ENCODE assay signal across 8 cellular contexts in genomic region chr4:170090667-170091052, GRCh38. TPM values are rescaled to one million over a fixed set of nuclear protein-coding genes. Genes with fewer than 3 reads are reported as not detected.
DNase-seq lines count a peak whose midpoint lies in the region; ATAC-seq, FAIRE-seq and TF ChIP-seq lines count a peak whose summit lies in the region.

No MANE protein-coding gene starts in this region.

- H4K20me1 ChIP-seq in H9 (ENCODE audit: control insufficient read depth, insufficient read depth, insufficient read length): no peaks in the 10 kb centered on the region

- H3K18ac ChIP-seq in H9 (ENCODE audit: insufficient read length, low read depth, low read length) (no peak overlapping the region), mesendoderm (ENCODE audit: low read length) (no peak overlapping the region)

- H2BK15ac ChIP-seq in H9 (ENCODE audit: low read depth, low read length) (no peak overlapping the region), mesendoderm (replicated peaks; ENCODE audit: low read depth) (no peak overlapping the region)

- no peak for ATAC-seq in A549
- ATAC-seq in esophagus mucosa: no peak
- no peak for ATAC-seq in HG03025 (IDR thresholded peaks at IDR 0.05; ENCODE audit: low FRiP score, unreplicated experiment)
- ATAC-seq in GM21723 (IDR thresholded peaks at IDR 0.05; ENCODE audit: unreplicated experiment): no peak

- H2BK5ac ChIP-seq in H9 (ENCODE audit: insufficient read length, low read length) (no peak overlapping the region), mesendoderm (ENCODE audit: low read length) (no peak overlapping the region)

- TF ChIP-seq RAD21 in A549 (conservative IDR thresholded peaks at IDR 0.05 in 1 of 2, IDR thresholded peaks at IDR 0.05 in 1 of 2): no peak

- H3K23me2 ChIP-seq in H9 (ENCODE audit: insufficient read length, low read depth, low read length, poor library complexity, severe bottlenecking): peaks cover 9% of the 10 kb centered on the region

- H3K4me2 ChIP-seq in A549 (peak overlapping the region; percentile 86), H9 (ENCODE audit: insufficient read depth, insufficient read length, low read length) (peak overlapping the region; percentile 76), mesendoderm (ENCODE audit: low read length) (no peak overlapping the region)

- H3K4me1 Mint-ChIP-seq in H9: peaks cover 26% of the 10 kb centered on the region in 2 experiments

- peaks cover 10% of the 10 kb centered on the region for H3K27me3 Mint-ChIP-seq in H9 (ENCODE audit: low read depth)

- H4K5ac ChIP-seq in H9 (ENCODE audit: insufficient read length, low read depth, low read length) (no peak overlapping the region), mesendoderm (ENCODE audit: low read length) (no peak overlapping the region)

- FAIRE-seq in A549 (lab: Jason Lieb, UNC): no peak

- H3K27ac Mint-ChIP-seq in H9: no peak overlapping the region

- H3K9ac ChIP-seq in H9 (ENCODE audit: extremely low read depth, insufficient read length, low read length) (no peak overlapping the region), adipocyte (ENCODE audit: low read length) (peak overlapping the region; percentile 72), mesendoderm (ENCODE audit: low read length) (peak overlapping the region; percentile 75)

- H2BK12ac ChIP-seq in H9 (ENCODE audit: insufficient read length, low read depth, low read length): no peak overlapping the region

- no peak overlapping the region for H3T11ph ChIP-seq in H9 (ENCODE audit: low read length)

- H3K9me3 ChIP-seq in A549 (no peaks in the 10 kb centered on the region), H9 (ENCODE audit: control insufficient read depth, low read depth, low read length) (no peaks in the 10 kb centered on the region), adipocyte (ENCODE audit: control insufficient read depth, low read length) (no peaks in the 10 kb centered on the region)

- no peak for TF ChIP-seq POLR2A in A549 (IDR thresholded peaks at IDR 0.05; ENCODE audit: low read length)

- H3K4me3 Mint-ChIP-seq in H9: peak overlapping the region; percentile 84 to 93

- H2BK120ac ChIP-seq in H9 (ENCODE audit: low read depth, low read length, poor library complexity, severe bottlenecking) (no peak overlapping the region), mesendoderm (ENCODE audit: low read depth, low read length) (no peak overlapping the region)

- CTCF ChIA-PET in A549 (lab: Yijun Ruan, JAX): interaction anchor here (0.6 to 1.6 kb wide), 4 partner anchors 13 to 281 kb away, joined by 3 to 4 read pairs (median 3); no protein-coding TSS in a partner anchor

- H3K23ac ChIP-seq in H9 (ENCODE audit: insufficient read length, low read depth, low read length) (no peak overlapping the region), mesendoderm (ENCODE audit: low read length) (no peak overlapping the region)

- H3K56ac ChIP-seq in H9 (ENCODE audit: insufficient read length, low read depth, low read length) (no peak overlapping the region), mesendoderm (ENCODE audit: low read length) (peak overlapping the region; percentile 82)

- H2AK5ac ChIP-seq in H9 (ENCODE audit: insufficient read length, low read length): no peak overlapping the region
- H2AK5ac ChIP-seq in mesendoderm (ENCODE audit: low read length): no peak overlapping the region

- H4K91ac ChIP-seq in H9 (ENCODE audit: insufficient read length, low read depth, low read length): no peak overlapping the region

- TF ChIP-seq EP300 in A549 (IDR thresholded peaks at IDR 0.05): no peak

- H3K4ac ChIP-seq in H9 (ENCODE audit: low read depth, low read length): no peak overlapping the region
- no peak overlapping the region for H3K4ac ChIP-seq in mesendoderm (ENCODE audit: low read depth, low read length)

- no peaks in the 10 kb centered on the region for H3K79me2 ChIP-seq in H9 (ENCODE audit: insufficient read depth, low read length)
- H3K79me2 ChIP-seq in mesendoderm (ENCODE audit: control insufficient read depth, insufficient read depth, low read length): no peaks in the 10 kb centered on the region

- peaks cover 4 to 25% (median 23%) of the 10 kb centered on the region in 3 experiments; a peak in 6 of 7 replicates for H3K36me3 Mint-ChIP-seq in H9 (ENCODE audit: insufficient read depth in 1 of 3, low read depth in 3 of 3)

- H3K36me3 ChIP-seq in adipocyte (ENCODE audit: control insufficient read depth, insufficient read depth, low read length, severe bottlenecking): no peaks in the 10 kb centered on the region
- peaks cover 1% of the 10 kb centered on the region for H3K36me3 ChIP-seq in mesendoderm (ENCODE audit: control insufficient read depth, insufficient read depth, low read length)

- POLR2A ChIA-PET in A549 (lab: Yijun Ruan, JAX): interaction anchor here (0.7 kb wide), 1 partner anchor 281 kb away, joined by 3 read pairs; no protein-coding TSS in a partner anchor

- H3K79me1 ChIP-seq in H9 (ENCODE audit: insufficient read depth, low read depth, low read length, poor library complexity, severe bottlenecking) (no peaks in the 10 kb centered on the region), mesendoderm (ENCODE audit: low read length) (peaks cover 1% of the 10 kb centered on the region)

- DNase-seq in A549 (ENCODE audit: low read depth in 1 of 2, low spot score in 1 of 2) (no peak), H9 (no peak), adipocyte (ENCODE audit: low read depth) (no peak), mesendoderm (peak; percentile 82), UCSD-AML1 (lab: John Stamatoyannopoulos, UW; ENCODE audit: unreplicated experiment) (no peak)

- no peak overlapping the region for H2AFZ ChIP-seq in H9 (ENCODE audit: low read length)

- H4K8ac ChIP-seq in H9 (replicated peaks; ENCODE audit: insufficient read length, low read depth, low read length) (no peak overlapping the region), mesendoderm (ENCODE audit: low read depth, low read length) (no peak overlapping the region)

- no peak overlapping the region for H3K14ac ChIP-seq in H9 (ENCODE audit: insufficient read depth, low read length)

- H3K27ac ChIP-seq in A549: peak overlapping the region; percentile 92 to 97; a peak in 5 of 6 replicates
- H3K27ac ChIP-seq in H9 (ENCODE audit: insufficient read length, low read depth, low read length): no peak overlapping the region
- peak overlapping the region; percentile 8 for H3K27ac ChIP-seq in mesendoderm (ENCODE audit: low read depth, low read length)

- H3K27me3 ChIP-seq in H9 (ENCODE audit: insufficient read depth, low read length) (no peaks in the 10 kb centered on the region), adipocyte (replicated peaks; ENCODE audit: control insufficient read depth, insufficient read depth, low read length) (no peaks in the 10 kb centered on the region), mesendoderm (ENCODE audit: insufficient read depth, low read length, poor library complexity) (no peaks in the 10 kb centered on the region)

- H2BK20ac ChIP-seq in H9 (ENCODE audit: low read depth, low read length, poor library complexity, severe bottlenecking): no peak overlapping the region

- H3K4me3 ChIP-seq in A549 (peak overlapping the region; percentile 58), adipocyte (ENCODE audit: low read length) (peak overlapping the region; percentile 87), mesendoderm (ENCODE audit: low read length) (no peak overlapping the region)

- H3K9me3 Mint-ChIP-seq in H9: no peaks in the 10 kb centered on the region; a peak in 1 of 5 replicates

- peaks cover 8% of the 10 kb centered on the region; the same call in 2 of the 3 replicates for H3K4me1 ChIP-seq in A549
- no peaks in the 10 kb centered on the region for H3K4me1 ChIP-seq in H9 (ENCODE audit: insufficient read depth, low read length)
- peaks cover 17% of the 10 kb centered on the region for H3K4me1 ChIP-seq in adipocyte (ENCODE audit: control insufficient read depth, insufficient read depth, low read length)
- H3K4me1 ChIP-seq in mesendoderm (ENCODE audit: control insufficient read depth, low read depth, low read length): peaks cover 2% of the 10 kb centered on the region

- TF ChIP-seq CTCF in A549 (IDR thresholded peaks at IDR 0.05) (no peak), H9 (conservative IDR thresholded peaks at IDR 0.05) (no peak)

TF ChIP-seq in A549, 52 proteins besides CTCF, POLR2A, EP300 and RAD21 (continues in another document):
- no peak for TF ChIP-seq CHD4 (IDR thresholded peaks at IDR 0.05; ENCODE audit: borderline replicate concordance)
- no peak for TF ChIP-seq RARB (CRISPR knock-in tag; IDR thresholded peaks at IDR 0.05)
- TF ChIP-seq NPAS2 (CRISPR knock-in tag; IDR thresholded peaks at IDR 0.05; ENCODE audit: borderline replicate concordance): no peak
- no peak for TF ChIP-seq HES2 (IDR thresholded peaks at IDR 0.05)
- no peak for TF ChIP-seq GATA3 (IDR thresholded peaks at IDR 0.05; ENCODE audit: borderline replicate concordance)
- TF ChIP-seq ELK1 (IDR thresholded peaks at IDR 0.05; ENCODE audit: low read depth, low read length): no peak

RNA-seq across cellular contexts. Expression of gene AADAT, which starts 0.9 kb away (rescaled TPM):
- 23.2 and 23.4 TPM in 2 replicates for polyA plus RNA-seq in A549 (2011; rRNA removed)
- 5.8 and 6.3 TPM in 2 replicates for polyA plus RNA-seq in A549 (2012; cell fraction: cytosol; rRNA removed)
- polyA plus RNA-seq in A549 (2012; cell fraction: nucleus; rRNA removed): 5.4 and 7.4 TPM in 2 replicates
- 8.8 to 9.8 TPM (median 9.6 TPM) in 3 replicates for polyA plus RNA-seq in A549 (2017; fragmentation: RNase III; extraction: RNeasy Plus Mini Kit Qiagen cat#74134 plus additional on column Dnase treatment)
- 2.8 and 4.3 TPM in 2 replicates for polyA minus RNA-seq in A549 (2011; rRNA and poly(A)+ RNA removed)
- total RNA-seq in H9 (2021): 14.1 and 14.6 TPM in 2 replicates
- 14.2 TPM for polyA plus RNA-seq in mesendoderm (2013, experiment 1 of 2)
- 14.7 TPM for polyA plus RNA-seq in mesendoderm (2013, experiment 2 of 2)
- total RNA-seq in esophagus mucosa: 2.9 TPM
